ENCODE assay signal across 17 cellular contexts in genomic region chr4:1598641-1599481, GRCh38.
DNase-seq lines count a peak whose midpoint lies in the region; ATAC-seq and TF ChIP-seq lines count a peak whose summit lies in the region.
"Had no signal": no experiment of that assay in that cellular context is flagged by ENCODE, and none has a peak within 500 bp of the region (broad histone marks: within the 10 kb centered on the region; RNA-seq: fewer than 3 reads in every experiment).

No MANE protein-coding gene starts in this region.

- H3K4me1 Mint-ChIP-seq in CD8-positive, alpha-beta T cell (ENCODE audit: low read depth): peaks cover 18% of the 10 kb centered on the region
- H3K4me1 Mint-ChIP-seq in chondrocyte (ENCODE audit: low read depth): no peaks in the 10 kb centered on the region
- peaks cover 1 to 4% of the 10 kb centered on the region in 2 donors for H3K4me1 Mint-ChIP-seq in effector memory CD8-positive, alpha-beta T cell (ENCODE audit: low read depth in 2 of 2)

- peak in 1 of 7 experiments; percentile 2 for DNase-seq in CD8-positive, alpha-beta T cell
- DNase-seq in chondrocyte (ENCODE audit: low spot score) (peak; percentile 81), iPS-NIHi11 (ENCODE audit: low spot score) (peak; percentile 21), posterior vena cava (ENCODE audit: low spot score) (peak; percentile 57)
- no peak for DNase-seq in effector memory CD8-positive, alpha-beta T cell
- DNase-seq: DMS79, KG1, NCI-H1105 treated with DMSO at 0.1 percent for 48 hours, NCI-H1694 treated with DMSO at 0.1 percent for 48 hours, NCI-H2107, NCI-H510A, NCI-H748 treated with DMSO at 0.1 percent for 48 hours, SHP77 had no signal

- H3K4me3 ChIP-seq in CD8-positive, alpha-beta T cell (ENCODE audit: low read depth, low read length): no peak overlapping the region
- H3K4me3 ChIP-seq: SK-N-MC had no signal

- CTCF ChIA-PET in CD8-positive, alpha-beta T cell (lab: Charles Lee): interaction anchor here (0.7 kb wide), 1 partner anchor 15 kb away, joined by 5 read pairs; no protein-coding TSS in a partner anchor

- no peak overlapping the region for H3K27ac Mint-ChIP-seq in CD8-positive, alpha-beta T cell
- no peak overlapping the region for H3K27ac Mint-ChIP-seq in chondrocyte (ENCODE audit: unreplicated experiment)
- H3K27ac Mint-ChIP-seq in effector memory CD8-positive, alpha-beta T cell: no peak overlapping the region

- peak overlapping the region; percentile 42 for H3K4me3 Mint-ChIP-seq in CD8-positive, alpha-beta T cell
- H3K4me3 Mint-ChIP-seq in chondrocyte (ENCODE audit: unreplicated experiment): no peak overlapping the region
- no peak overlapping the region for H3K4me3 Mint-ChIP-seq in effector memory CD8-positive, alpha-beta T cell

- no peak for TF ChIP-seq CTCF in CD8-positive, alpha-beta T cell (IDR thresholded peaks at IDR 0.05)
- TF ChIP-seq CTCF in chondrocyte (IDR thresholded peaks at IDR 0.05): no peak

- H3K36me3 Mint-ChIP-seq in CD8-positive, alpha-beta T cell: no peaks in the 10 kb centered on the region
- H3K36me3 Mint-ChIP-seq in chondrocyte (ENCODE audit: low read depth): no peaks in the 10 kb centered on the region
- H3K36me3 Mint-ChIP-seq in effector memory CD8-positive, alpha-beta T cell (ENCODE audit: insufficient read depth): no peaks in the 10 kb centered on the region

- ATAC-seq in CD8-positive, alpha-beta T cell: no peak
- ATAC-seq in GM21786 (IDR thresholded peaks at IDR 0.05; ENCODE audit: unreplicated experiment) (no peak), GM18520 (IDR thresholded peaks at IDR 0.05; ENCODE audit: unreplicated experiment) (no peak)
- no peak for ATAC-seq in effector memory CD8-positive, alpha-beta T cell (replicated peaks)

- H3K9me3 Mint-ChIP-seq in CD8-positive, alpha-beta T cell: no peaks in the 10 kb centered on the region
- H3K9me3 Mint-ChIP-seq in chondrocyte (ENCODE audit: low read depth): no peaks in the 10 kb centered on the region
- no peaks in the 10 kb centered on the region for H3K9me3 Mint-ChIP-seq in effector memory CD8-positive, alpha-beta T cell

- no peaks in the 10 kb centered on the region for H3K27me3 ChIP-seq in CD8-positive, alpha-beta T cell (ENCODE audit: insufficient read depth, low read length)

- H3K4me1 ChIP-seq in CD8-positive, alpha-beta T cell (ENCODE audit: insufficient read depth, low read length): peaks cover 4% of the 10 kb centered on the region

- H3K9me3 ChIP-seq in CD8-positive, alpha-beta T cell (ENCODE audit: low read length): no peaks in the 10 kb centered on the region

- POLR2A ChIA-PET in CD8-positive, alpha-beta T cell (lab: Charles Lee): no interaction called here

- no peak overlapping the region for H3K27ac ChIP-seq in CD8-positive, alpha-beta T cell (ENCODE audit: low read depth, low read length)
- H3K27ac ChIP-seq: C4-2B, SK-N-MC had no signal

- no peaks in the 10 kb centered on the region for H3K36me3 ChIP-seq in CD8-positive, alpha-beta T cell (ENCODE audit: insufficient read depth, low read length)

- no peaks in the 10 kb centered on the region for H3K27me3 Mint-ChIP-seq in CD8-positive, alpha-beta T cell (ENCODE audit: low read depth)
- peaks cover 6% of the 10 kb centered on the region for H3K27me3 Mint-ChIP-seq in chondrocyte (ENCODE audit: low read depth)
- peaks cover 15 to 16% of the 10 kb centered on the region in 2 donors for H3K27me3 Mint-ChIP-seq in effector memory CD8-positive, alpha-beta T cell

- intact Hi-C loops in CD8-positive, alpha-beta T cell (cut with DNase I, micrococcal nuclease): no loop called here
- intact Hi-C loops in posterior vena cava (cut with DNase I): no loop called here

Comparison
In these comparisons a context has a peak if more than half of its experiments do, and no peak if none do; other contexts are left out.
1. DNase-seq: peak in chondrocyte (single experiment), iPS-NIHi11 (single experiment) and posterior vena cava (single experiment); none in effector memory CD8-positive, alpha-beta T cell (0 of 3).